ENCODE assay signal across 11 cellular contexts in the genomic region with DNA sequence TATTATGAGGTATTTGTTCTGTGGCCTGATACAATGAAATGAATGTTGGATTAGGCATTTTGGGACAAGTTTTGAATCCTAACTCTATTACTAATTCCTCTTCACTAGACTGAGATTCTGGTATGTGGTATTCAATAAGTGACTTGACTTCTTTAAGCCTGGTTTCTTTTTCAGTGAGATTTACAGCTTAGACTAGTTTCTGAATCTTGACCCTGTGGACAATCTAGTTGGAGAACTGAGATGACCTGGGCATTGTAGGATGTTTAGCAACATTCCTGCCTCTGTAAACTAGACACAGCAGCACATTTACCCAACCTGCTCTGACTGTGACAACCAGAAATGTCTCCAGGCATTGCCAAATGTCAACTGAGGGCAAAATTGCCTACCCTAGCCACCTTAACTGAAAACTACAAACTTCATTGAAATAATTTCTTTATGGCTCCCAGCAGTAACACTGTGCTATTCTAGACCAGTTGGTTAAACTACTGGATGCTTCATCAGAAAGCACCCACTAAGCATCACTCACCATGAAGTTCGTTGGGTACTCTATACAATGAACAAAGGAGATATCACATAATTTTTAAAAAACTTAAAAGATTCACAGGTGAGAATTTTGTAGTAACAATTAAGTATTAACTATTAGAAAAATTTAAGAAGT. TPM values are rescaled to one million over a fixed set of nuclear protein-coding genes. Genes with fewer than 3 reads are reported as not detected.
DNase-seq lines count a peak whose midpoint lies in the region; ATAC-seq, FAIRE-seq and TF ChIP-seq lines count a peak whose summit lies in the region.
"Had no signal": no experiment of that assay in that cellular context is flagged by ENCODE, and none has a peak within 500 bp of the region (broad histone marks: within the 10 kb centered on the region; RNA-seq: fewer than 3 reads in every experiment).

No MANE protein-coding gene starts in this region.

- no peaks in the 10 kb centered on the region for H3K9me3 Mint-ChIP-seq in astrocyte (ENCODE audit: unreplicated experiment)
- H3K9me3 Mint-ChIP-seq in stimulated activated effector memory CD8-positive, alpha-beta T cell treated with anti-CD3 and anti-CD28 coated beads, Interleukin-12 subunit alpha, Interleukin-12 subunit beta, amount 100 ng/mL, for 72 hours: no peaks in the 10 kb centered on the region

- H3K9ac ChIP-seq in SK-N-SH (no peak overlapping the region), astrocyte (ENCODE audit: low read length) (no peak overlapping the region)

- ATAC-seq in SK-N-SH treated with all-trans-retinoic acid at 6 μM for 48 hours (no peak), HG03196 (IDR thresholded peaks at IDR 0.05; ENCODE audit: unreplicated experiment) (peak; percentile 26), GM19023 (IDR thresholded peaks at IDR 0.05; ENCODE audit: unreplicated experiment) (no peak)
- peak; percentile 51 for ATAC-seq in stimulated activated effector memory CD8-positive, alpha-beta T cell treated with anti-CD3 and anti-CD28 coated beads, Interleukin-12 subunit alpha, Interleukin-12 subunit beta, amount 100 ng/mL, for 72 hours
- ATAC-seq: gastrocnemius medialis had no signal

- H3K9me3 ChIP-seq in SK-N-SH (no peaks in the 10 kb centered on the region), astrocyte (ENCODE audit: insufficient read depth, low read depth, low read length) (no peaks in the 10 kb centered on the region)
- H3K9me3 ChIP-seq: gastrocnemius medialis had no signal

- WGBS in SK-N-SH (ENCODE audit: low lambda C conversion rate): 96% methylated on average over 1 of the region's 1 CpG

- H3K79me2 ChIP-seq in SK-N-SH (ENCODE audit: insufficient read depth) (no peaks in the 10 kb centered on the region), astrocyte (ENCODE audit: insufficient read depth, low read length) (no peaks in the 10 kb centered on the region)

- no peaks in the 10 kb centered on the region for H3K27me3 Mint-ChIP-seq in astrocyte (ENCODE audit: low read depth, unreplicated experiment)

- H3F3A ChIP-seq in SK-N-SH (replicated peaks; ENCODE audit: insufficient read depth): peaks cover 26% of the 10 kb centered on the region

- H3K27me3 ChIP-seq in SK-N-SH (ENCODE audit: insufficient read depth) (no peaks in the 10 kb centered on the region), astrocyte (ENCODE audit: insufficient read depth, low read length) (no peaks in the 10 kb centered on the region)
- H3K27me3 ChIP-seq: gastrocnemius medialis had no signal

- no peaks in the 10 kb centered on the region for H3K36me3 Mint-ChIP-seq in astrocyte (ENCODE audit: low read depth, unreplicated experiment)
- peaks cover 94% of the 10 kb centered on the region for H3K36me3 Mint-ChIP-seq in stimulated activated effector memory CD8-positive, alpha-beta T cell treated with anti-CD3 and anti-CD28 coated beads, Interleukin-12 subunit alpha, Interleukin-12 subunit beta, amount 100 ng/mL, for 72 hours

- no peak overlapping the region for H3K27ac Mint-ChIP-seq in astrocyte (ENCODE audit: unreplicated experiment)
- peak overlapping the region; percentile 88 for H3K27ac Mint-ChIP-seq in stimulated activated effector memory CD8-positive, alpha-beta T cell treated with anti-CD3 and anti-CD28 coated beads, Interleukin-12 subunit alpha, Interleukin-12 subunit beta, amount 100 ng/mL, for 72 hours

- no peak for TF ChIP-seq EP300 in SK-N-SH (IDR thresholded peaks at IDR 0.05; ENCODE audit: borderline replicate concordance in 1 of 2, low read depth in 1 of 2, low read length in 1 of 2)

- DNase-seq in SK-N-SH (no peak), astrocyte (ENCODE audit: low read depth) (peak; percentile 73), GM20000 (ENCODE audit: low spot score) (no peak), occipital lobe (lab: John Stamatoyannopoulos, UW) (no peak)
- DNase-seq in stimulated activated effector memory CD8-positive, alpha-beta T cell treated with anti-CD3 and anti-CD28 coated beads, Interleukin-12 subunit alpha, Interleukin-12 subunit beta, amount 100 ng/mL, for 72 hours (ENCODE audit: low spot score in 2 of 2): no peak
- DNase-seq: gastrocnemius medialis had no signal

- CTCF ChIA-PET in SK-N-SH (lab: Yijun Ruan, JAX): no interaction called here

- H3K27ac ChIP-seq in SK-N-SH (ENCODE audit: low read depth in 2 of 2, low read length in 1 of 2) (peak overlapping the region; percentile 88 to 92), astrocyte (ENCODE audit: low read depth, low read length) (no peak overlapping the region)
- H3K27ac ChIP-seq: gastrocnemius medialis had no signal

- H3K36me3 ChIP-seq in SK-N-SH (replicated peaks in 1 of 2; ENCODE audit: control insufficient read depth in 1 of 2, insufficient read depth in 2 of 2, low read length in 1 of 2) (no peaks in the 10 kb centered on the region), astrocyte (ENCODE audit: insufficient read depth, low read length) (no peaks in the 10 kb centered on the region)
- H3K36me3 ChIP-seq: gastrocnemius medialis had no signal

- TF ChIP-seq CTCF in SK-N-SH (IDR thresholded peaks at IDR 0.05) (no peak), astrocyte (IDR thresholded peaks at IDR 0.05; ENCODE audit: insufficient read depth, low read depth, low read length) (no peak), GM20000 (IDR thresholded peaks at IDR 0.05; ENCODE audit: extremely low read depth, missing control alignments) (no peak)

- no peak overlapping the region for H3K4me3 ChIP-seq in SK-N-SH (ENCODE audit: low read depth in 2 of 2, low read length in 1 of 2)
- H3K4me3 ChIP-seq in astrocyte (ENCODE audit: insufficient read depth, low read depth, low read length): no peak overlapping the region
- H3K4me3 ChIP-seq: gastrocnemius medialis had no signal

- H4K20me1 ChIP-seq in SK-N-SH (ENCODE audit: insufficient read depth): no peaks in the 10 kb centered on the region
- no peaks in the 10 kb centered on the region for H4K20me1 ChIP-seq in astrocyte (ENCODE audit: insufficient read depth, low read length)

- no peak overlapping the region for H3K4me2 ChIP-seq in SK-N-SH
- H3K4me2 ChIP-seq in astrocyte (ENCODE audit: low read length): no peak overlapping the region

- H3K4me1 Mint-ChIP-seq in astrocyte (ENCODE audit: low read depth, unreplicated experiment): peaks cover 12% of the 10 kb centered on the region
- H3K4me1 Mint-ChIP-seq in stimulated activated effector memory CD8-positive, alpha-beta T cell treated with anti-CD3 and anti-CD28 coated beads, Interleukin-12 subunit alpha, Interleukin-12 subunit beta, amount 100 ng/mL, for 72 hours: peaks cover 43% of the 10 kb centered on the region

- H2AFZ ChIP-seq in SK-N-SH (ENCODE audit: low read depth) (no peak overlapping the region), astrocyte (ENCODE audit: low read depth, low read length) (no peak overlapping the region)

- H3K9me2 ChIP-seq in SK-N-SH: no peaks in the 10 kb centered on the region

- FAIRE-seq in astrocyte (lab: Jason Lieb, UNC): peak; percentile 67
- FAIRE-seq: A204.1 had no signal

- POLR2A ChIA-PET in SK-N-SH (lab: Yijun Ruan, JAX): no interaction called here

- TF ChIP-seq RAD21 in SK-N-SH (IDR thresholded peaks at IDR 0.05; ENCODE audit: low read length): no peak

- no peak overlapping the region for H3K4me3 Mint-ChIP-seq in astrocyte (ENCODE audit: unreplicated experiment)
- peak overlapping the region; percentile 67 for H3K4me3 Mint-ChIP-seq in stimulated activated effector memory CD8-positive, alpha-beta T cell treated with anti-CD3 and anti-CD28 coated beads, Interleukin-12 subunit alpha, Interleukin-12 subunit beta, amount 100 ng/mL, for 72 hours

- H3K4me1 ChIP-seq in SK-N-SH (ENCODE audit: control insufficient read depth in 1 of 2, insufficient read depth in 2 of 2, low read depth in 1 of 2, low read length in 1 of 2) (peaks cover 31 to 39% of the 10 kb centered on the region in 2 experiments; a peak in 3 of 4 replicates), astrocyte (ENCODE audit: insufficient read depth, low read length) (peaks cover 15% of the 10 kb centered on the region)
- H3K4me1 ChIP-seq: gastrocnemius medialis had no signal

TF ChIP-seq in SK-N-SH, 30 proteins besides CTCF, POLR2A, EP300 and RAD21 (continues in another document):
- TF ChIP-seq NRF1 (IDR thresholded peaks at IDR 0.05; ENCODE audit: low read depth, low read length) (no peak), POLR2AphosphoS5 (IDR thresholded peaks at IDR 0.05; ENCODE audit: low read depth, low read length) (no peak), ELF1 (IDR thresholded peaks at IDR 0.05) (no peak), TEAD4 (IDR thresholded peaks at IDR 0.05; ENCODE audit: borderline replicate concordance, insufficient read depth) (no peak)

TF ChIP-seq in SK-N-SH treated with all-trans-retinoic acid at 6 μM for 48 hours, 23 proteins besides CTCF, POLR2A, EP300 and RAD21:
- TF ChIP-seq ZFP3 (CRISPR knock-in tag; IDR thresholded peaks at IDR 0.05) (no peak), ISL1 (CRISPR knock-in tag; IDR thresholded peaks at IDR 0.05) (no peak), ZNF70 (CRISPR knock-in tag; IDR thresholded peaks at IDR 0.05) (no peak), ZFP30 (CRISPR knock-in tag; IDR thresholded peaks at IDR 0.05) (no peak)
- TF ChIP-seq, protein P1, sequence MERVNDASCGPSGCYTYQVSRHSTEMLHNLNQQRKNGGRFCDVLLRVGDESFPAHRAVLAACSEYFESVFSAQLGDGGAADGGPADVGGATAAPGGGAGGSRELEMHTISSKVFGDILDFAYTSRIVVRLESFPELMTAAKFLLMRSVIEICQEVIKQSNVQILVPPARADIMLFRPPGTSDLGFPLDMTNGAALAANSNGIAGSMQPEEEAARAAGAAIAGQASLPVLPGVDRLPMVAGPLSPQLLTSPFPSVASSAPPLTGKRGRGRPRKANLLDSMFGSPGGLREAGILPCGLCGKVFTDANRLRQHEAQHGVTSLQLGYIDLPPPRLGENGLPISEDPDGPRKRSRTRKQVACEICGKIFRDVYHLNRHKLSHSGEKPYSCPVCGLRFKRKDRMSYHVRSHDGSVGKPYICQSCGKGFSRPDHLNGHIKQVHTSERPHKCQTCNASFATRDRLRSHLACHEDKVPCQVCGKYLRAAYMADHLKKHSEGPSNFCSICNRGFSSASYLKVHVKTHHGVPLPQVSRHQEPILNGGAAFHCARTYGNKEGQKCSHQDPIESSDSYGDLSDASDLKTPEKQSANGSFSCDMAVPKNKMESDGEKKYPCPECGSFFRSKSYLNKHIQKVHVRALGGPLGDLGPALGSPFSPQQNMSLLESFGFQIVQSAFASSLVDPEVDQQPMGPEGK (CRISPR knock-in tag; IDR thresholded peaks at IDR 0.05; ENCODE audit: borderline replicate concordance): no peak

RNA-seq across cellular contexts. Expression of a gene that starts 16.8 kb away (rescaled TPM):
- polyA plus RNA-seq in SK-N-SH (2012; rRNA removed): 0.03 and 0.11 TPM in 2 replicates
- polyA plus RNA-seq in SK-N-SH (2012; cell fraction: cytosol; rRNA removed): 0.05 and 0.06 TPM in 2 replicates
- 0.10 TPM in 1 of 2 replicates, not detected in the other for polyA plus RNA-seq in SK-N-SH (2012; cell fraction: nucleus; rRNA removed)
- total RNA-seq in astrocyte (0.20 TPM in 1 of 2 replicates, not detected in the other), occipital lobe (4.5 TPM)
- total RNA-seq: pulmonary artery endothelial cell had no signal

Comparison
In these comparisons a context has a peak if more than half of its experiments do, and no peak if none do; other contexts are left out.
1. ATAC-seq: peak in HG03196 (single experiment) and stimulated activated effector memory CD8-positive, alpha-beta T cell treated with anti-CD3 and anti-CD28 coated beads, Interleukin-12 subunit alpha, Interleukin-12 subunit beta, amount 100 ng/mL, for 72 hours (single experiment); none in SK-N-SH treated with all-trans-retinoic acid at 6 μM for 48 hours (single experiment) and GM19023 (single experiment).